In genomic region chr21:44816761-44817505, GRCh38 we compare ENCODE assay signal across 8 cellular contexts. TPM values are rescaled to one million over a fixed set of nuclear protein-coding genes. Genes with fewer than 3 reads are reported as not detected.
A peak's percentile ranks its signal among the peaks of the same experiment; 100 is the strongest.
DNase-seq lines count a peak whose midpoint lies in the region; ATAC-seq and TF ChIP-seq lines count a peak whose summit lies in the region.

No MANE protein-coding gene starts in this region.

- TF ChIP-seq RAD21 in Ishikawa (IDR thresholded peaks at IDR 0.05; ENCODE audit: low read depth), result no peak

- in situ Hi-C loops in ACHN (cut with HindIII; ENCODE audit: low pct_ligation_motif_present, low pct_unique_long_range_greater_than_20kb, low sequenced_read_pairs), result no loop called here

- H3K36me3 Mint-ChIP-seq in natural killer cell treated with Interleukin-12 subunit alpha and Interleukin-12 subunit beta and Interleukin-15 and Interleukin-18, amount 100 ng/mL, for 72 hours, result no peaks in the 10 kb centered on the region

- no peak overlapping the region for H3K27ac Mint-ChIP-seq in natural killer cell treated with Interleukin-12 subunit alpha and Interleukin-12 subunit beta and Interleukin-15 and Interleukin-18, amount 100 ng/mL, for 72 hours

- H3K4me2 ChIP-seq in BLaER1, result peak overlapping the region; percentile 89

- no peak for DNase-seq in natural killer cell treated with Interleukin-12 subunit alpha and Interleukin-12 subunit beta and Interleukin-15 and Interleukin-18, amount 100 ng/mL, for 72 hours (ENCODE audit: low spot score)
- DNase-seq in ACHN (no peak), COLO829 (ENCODE audit: low spot score) (no peak), DMS53 treated with DMSO at 0.1 percent for 48 hours (lab: John Stamatoyannopoulos, UW; ENCODE audit: unreplicated experiment) (no peak)

- H3K4me3 ChIP-seq in BLaER1 (peak overlapping the region; percentile 86), duodenal mucosa (ENCODE audit: low read depth in 1 of 2, low read length in 2 of 2) (peak overlapping the region; percentile 78 to 82)

- H3K4me3 Mint-ChIP-seq in natural killer cell treated with Interleukin-12 subunit alpha and Interleukin-12 subunit beta and Interleukin-15 and Interleukin-18, amount 100 ng/mL, for 72 hours, result peak overlapping the region; percentile 82

- TF ChIP-seq EP300 in Ishikawa (IDR thresholded peaks at IDR 0.05; ENCODE audit: borderline replicate concordance), result no peak

- H3K9me3 Mint-ChIP-seq in natural killer cell treated with Interleukin-12 subunit alpha and Interleukin-12 subunit beta and Interleukin-15 and Interleukin-18, amount 100 ng/mL, for 72 hours, result no peaks in the 10 kb centered on the region

- H3K27me3 ChIP-seq in BLaER1 (no peaks in the 10 kb centered on the region), duodenal mucosa (ENCODE audit: control insufficient read depth in 1 of 2, insufficient read depth in 2 of 2, low read length in 2 of 2) (no peaks in the 10 kb centered on the region)

- H3K27ac ChIP-seq in BLaER1 (no peak overlapping the region), duodenal mucosa (ENCODE audit: low read depth, low read length) (no peak overlapping the region)

- H3K27me3 Mint-ChIP-seq in natural killer cell treated with Interleukin-12 subunit alpha and Interleukin-12 subunit beta and Interleukin-15 and Interleukin-18, amount 100 ng/mL, for 72 hours, result no peaks in the 10 kb centered on the region

- no peak for ATAC-seq in natural killer cell treated with Interleukin-12 subunit alpha and Interleukin-12 subunit beta and Interleukin-15 and Interleukin-18, amount 100 ng/mL, for 72 hours
- no peak for ATAC-seq in GM18858 (IDR thresholded peaks at IDR 0.05; ENCODE audit: unreplicated experiment)

- H3K4me1 Mint-ChIP-seq in natural killer cell treated with Interleukin-12 subunit alpha and Interleukin-12 subunit beta and Interleukin-15 and Interleukin-18, amount 100 ng/mL, for 72 hours (ENCODE audit: low read depth in 2 of 2), result peaks cover 5 to 8% of the 10 kb centered on the region in 2 donors

- H3K4me1 ChIP-seq in BLaER1 (peaks cover 66% of the 10 kb centered on the region), duodenal mucosa (ENCODE audit: control insufficient read depth in 1 of 2, insufficient read depth in 2 of 2, low read length in 2 of 2) (peaks cover 3 to 11% of the 10 kb centered on the region in 2 donors)

- peaks cover 56% of the 10 kb centered on the region for H4K20me1 ChIP-seq in BLaER1

- H3K9me3 ChIP-seq in BLaER1 (peaks cover 20% of the 10 kb centered on the region), duodenal mucosa (ENCODE audit: control insufficient read depth in 1 of 2, low read length in 2 of 2) (peaks cover 0 to 3% of the 10 kb centered on the region in 2 donors)

- H3K9ac ChIP-seq in BLaER1, result peak overlapping the region; percentile 95
- H3K9ac ChIP-seq in duodenal mucosa (ENCODE audit: low read depth in 1 of 2, low read length in 2 of 2), result peak overlapping the region; percentile 54 to 57

- H3K36me3 ChIP-seq in BLaER1 (peaks cover 15% of the 10 kb centered on the region), duodenal mucosa (ENCODE audit: control insufficient read depth in 1 of 2, insufficient read depth in 2 of 2, low read length in 2 of 2) (peaks cover 0 to 15% of the 10 kb centered on the region in 2 donors)

TF ChIP-seq in Ishikawa, 13 proteins besides CTCF, POLR2A, EP300 and RAD21:
- TF ChIP-seq EGR1 (IDR thresholded peaks at IDR 0.05) (no peak), NFIC (IDR thresholded peaks at IDR 0.05) (no peak), ZBTB7A (IDR thresholded peaks at IDR 0.05; ENCODE audit: low read depth) (0 out of 2 replicates have a peak, but pooled peaks have one; percentile 61)

RNA-seq across cellular contexts. Expression of gene SUMO3, which starts 0.9 kb away (rescaled TPM):
- 10 to 100 TPM; 50.1 to 53.9 TPM for total RNA-seq in natural killer cell treated with Interleukin-12 subunit alpha and Interleukin-12 subunit beta and Interleukin-15 and Interleukin-18, amount 100 ng/mL, for 72 hours

RNA-seq across cellular contexts. Expression of gene UBE2G2, which starts 15.3 kb away (rescaled TPM):
- total RNA-seq in natural killer cell treated with Interleukin-12 subunit alpha and Interleukin-12 subunit beta and Interleukin-15 and Interleukin-18, amount 100 ng/mL, for 72 hours, result 100 to 1,000 TPM in 1 of 2 donors, 10 to 100 TPM in 1; 89.7 to 164 TPM

RNA-seq across cellular contexts. Expression of gene PTTG1IP, which starts 56.6 kb away (rescaled TPM):
- 10 to 100 TPM; 69.4 to 81.7 TPM for total RNA-seq in natural killer cell treated with Interleukin-12 subunit alpha and Interleukin-12 subunit beta and Interleukin-15 and Interleukin-18, amount 100 ng/mL, for 72 hours
